ENCODE assay signal across 8 cellular contexts in genomic region chr12:50517456-50518048, GRCh38. TPM values are rescaled to one million over a fixed set of nuclear protein-coding genes. Genes with fewer than 3 reads are reported as not detected.
DNase-seq lines count a peak whose midpoint lies in the region; ATAC-seq, FAIRE-seq and TF ChIP-seq lines count a peak whose summit lies in the region.

No MANE protein-coding gene starts in this region.

- no peak for TF ChIP-seq CTCF in pancreas (IDR thresholded peaks at IDR 0.05)

- H3K9me3 ChIP-seq in pancreas, result no peaks in the 10 kb centered on the region

- H3K36me3 ChIP-seq in pancreas, result no peaks in the 10 kb centered on the region

- H3K4me3 ChIP-seq in pancreas, result no peak overlapping the region

- ATAC-seq in GM21576 (IDR thresholded peaks at IDR 0.05; ENCODE audit: unreplicated experiment) (peak; percentile 53), pancreas (peak in 3 of 4 donors; percentile 26 to 64 (median 58))

- WGBS in pancreas, 2 donors, result 47 to 56% methylated on average over 3 of the region's 3 CpGs

- intact Hi-C loops in pancreas (cut with DNase I), result no loop called here

- DNase-seq in GDM1 (lab: John Stamatoyannopoulos, UW) (peak; percentile 79), Kasumi-1 (lab: John Stamatoyannopoulos, UW) (peak; percentile 92 to 95), pancreas (no peak), HUDEP-2 (lab: John Stamatoyannopoulos, UW; ENCODE audit: unreplicated experiment in 76 of 76) (no peak), NCI-H1694 (lab: John Stamatoyannopoulos, UW) (no peak), LoVo (ENCODE audit: low spot score) (no peak)

- FAIRE-seq in pancreas (lab: Jason Lieb, UNC), result no peak

- H3K4me1 ChIP-seq in pancreas, result peaks cover 0 to 32% (median 0%) of the 10 kb centered on the region in 3 donors

- no peaks in the 10 kb centered on the region for H3K27me3 ChIP-seq in pancreas

- H3K27ac ChIP-seq in cingulate gyrus (ENCODE audit: low read depth, low read length) (peak overlapping the region; percentile 13), pancreas (peak overlapping the region in 2 of 4 donors; percentile 32 to 41)

RNA-seq across cellular contexts. Expression of gene DIP2B, which starts 12.8 kb away (rescaled TPM):
- 10 to 100 TPM in 2 of 6 donors, 1 to 10 TPM in 4; 8.0 to 15.9 (median 9.4) TPM for total RNA-seq in pancreas
- 1 to 10 TPM; 3.2 to 5.6 TPM for polyA plus RNA-seq in pancreas

Comparison
In these comparisons a context has a peak if more than half of its experiments do, and no peak if none do; other contexts are left out.
1. DNase-seq: peak in GDM1 (single experiment) and Kasumi-1 (2 of 2); none in pancreas (0 of 6), HUDEP-2 (0 of 76), NCI-H1694 (single experiment) and LoVo (single experiment).